ENCODE assay signal across 1 cellular context in genomic region chr18:76446746-76447267, GRCh38.
TF ChIP-seq lines count a peak whose summit lies in the region.

No MANE protein-coding gene starts in this region.

TF ChIP-seq in HepG2, 621 proteins besides CTCF, POLR2A, EP300 and RAD21 (continued from another document):
- no peak for TF ChIP-seq ZNF318 (CRISPR knock-in tag; IDR thresholded peaks at IDR 0.05)
- TF ChIP-seq KAT8 (CRISPR knock-in tag; IDR thresholded peaks at IDR 0.05) = no peak
- no peak for TF ChIP-seq FOXA3 (CRISPR knock-in tag; IDR thresholded peaks at IDR 0.05)
- TF ChIP-seq ZFY (CRISPR knock-in tag; IDR thresholded peaks at IDR 0.05) = no peak
- no peak for TF ChIP-seq TBX3 (IDR thresholded peaks at IDR 0.05; ENCODE audit: borderline replicate concordance)
- no peak for TF ChIP-seq ZNF549 (CRISPR knock-in tag; IDR thresholded peaks at IDR 0.05)
- no peak for TF ChIP-seq ZNF770 (CRISPR knock-in tag; IDR thresholded peaks at IDR 0.05)
- no peak for TF ChIP-seq ZNF3 (CRISPR knock-in tag; IDR thresholded peaks at IDR 0.05)
- TF ChIP-seq SATB2 (CRISPR knock-in tag; IDR thresholded peaks at IDR 0.05) = no peak
- no peak for TF ChIP-seq SMAD3 (CRISPR knock-in tag; IDR thresholded peaks at IDR 0.05)
- no peak for TF ChIP-seq CCDC6 (CRISPR knock-in tag; IDR thresholded peaks at IDR 0.05)
